ENCODE assay signal across 8 cellular contexts in the genomic region with DNA sequence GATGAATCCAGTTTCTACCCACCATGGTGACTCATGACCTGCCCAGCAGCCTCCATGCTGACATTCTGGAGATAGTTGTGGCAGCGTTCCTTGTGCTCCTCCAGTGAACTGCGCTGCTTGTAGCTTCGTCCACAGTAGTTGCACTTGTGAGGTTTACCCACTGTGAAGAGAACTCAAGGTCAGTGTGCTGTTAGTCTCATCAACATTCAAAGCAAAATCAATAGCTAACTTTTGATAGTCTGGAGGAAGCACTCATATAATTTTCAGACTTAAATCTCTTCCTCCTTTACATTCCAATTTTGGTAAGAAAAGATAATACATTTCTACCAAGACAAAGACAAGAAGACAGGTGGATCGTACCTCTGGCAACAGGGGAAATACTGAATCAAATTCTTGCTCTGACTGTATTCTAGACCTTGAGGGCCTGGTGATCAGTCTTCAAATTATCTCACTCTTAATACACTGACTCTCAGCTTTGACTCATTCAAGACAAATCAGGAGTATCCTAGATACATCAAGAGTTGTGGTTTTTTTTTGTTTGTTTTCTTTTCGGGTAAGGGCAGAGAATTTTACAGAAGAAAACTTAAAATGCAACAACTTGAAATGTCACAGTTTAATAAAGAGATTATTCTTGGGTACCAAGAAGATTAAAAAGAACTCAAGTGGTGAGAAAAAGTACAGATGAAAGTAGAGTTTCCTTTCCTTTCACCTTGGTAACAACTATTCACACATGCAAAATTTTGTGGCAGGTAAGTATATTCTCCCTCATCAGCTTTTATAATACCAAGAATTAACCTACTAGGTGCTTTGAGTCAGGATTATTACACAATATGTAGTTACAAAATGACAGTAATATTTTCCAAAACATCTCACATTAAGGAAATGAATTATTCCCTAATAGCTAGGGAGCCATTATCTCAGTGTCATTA.
DNase-seq lines count a peak whose midpoint lies in the region; ATAC-seq, FAIRE-seq and TF ChIP-seq lines count a peak whose summit lies in the region.

No MANE protein-coding gene starts in this region.

- no peak overlapping the region for H3K27ac ChIP-seq in Peyer's patch

- ATAC-seq in GM21423 (IDR thresholded peaks at IDR 0.05; ENCODE audit: unreplicated experiment) (peak; percentile 75), HG03558 (IDR thresholded peaks at IDR 0.05; ENCODE audit: extremely low read depth, unreplicated experiment) (peak; percentile 62)

- peak; percentile 98 for FAIRE-seq in GM12892 (lab: Jason Lieb, UNC)

- no peaks in the 10 kb centered on the region for H3K4me1 ChIP-seq in Peyer's patch

- TF ChIP-seq CTCF in fibroblast of villous mesenchyme (IDR thresholded peaks at IDR 0.05; ENCODE audit: insufficient read depth, low read depth, low read length) (no peak), Peyer's patch (IDR thresholded peaks at IDR 0.05) (no peak)

- H3K36me3 ChIP-seq in Peyer's patch, result no peaks in the 10 kb centered on the region

- TF ChIP-seq POLR2A in GM12892 (IDR thresholded peaks at IDR 0.05; ENCODE audit: low read depth, low read length) (peak; percentile 86), Peyer's patch (IDR thresholded peaks at IDR 0.05) (no peak)

- no peaks in the 10 kb centered on the region for H3K27me3 ChIP-seq in Peyer's patch

- H3K4me3 ChIP-seq in fibroblast of villous mesenchyme (ENCODE audit: low read depth, low read length) (no peak overlapping the region), Peyer's patch (no peak overlapping the region)

- H3K9me3 ChIP-seq in Peyer's patch, result no peaks in the 10 kb centered on the region

- DNase-seq in GM12892 (ENCODE audit: insufficient read length) (no peak), fibroblast of villous mesenchyme (ENCODE audit: low read depth) (peak; percentile 38), HuH-7 (ENCODE audit: low spot score) (no peak), Peyer's patch (no peak), NCI-H526 treated with DMSO at 0.1 percent for 48 hours (lab: John Stamatoyannopoulos, UW) (no peak), NCI-H2227 (lab: John Stamatoyannopoulos, UW; ENCODE audit: unreplicated experiment) (no peak)
